Comparison of ENCODE assay signal across 20 cellular contexts in genomic region chr22:17536269-17536668, GRCh38. TPM values are rescaled to one million over a fixed set of nuclear protein-coding genes. Genes with fewer than 3 reads are reported as not detected.
DNase-seq lines count a peak whose midpoint lies in the region; ATAC-seq and TF ChIP-seq lines count a peak whose summit lies in the region.
"Had no signal": no experiment of that assay in that cellular context is flagged by ENCODE, and none has a peak within 500 bp of the region (broad histone marks: within the 10 kb centered on the region; RNA-seq: fewer than 3 reads in every experiment).

No MANE protein-coding gene starts in this region.

- no peak overlapping the region for H3K4me3 ChIP-seq in astrocyte of the cerebellum (ENCODE audit: low read depth, low read length)
- H3K4me3 ChIP-seq in subcutaneous abdominal adipose tissue (ENCODE audit: low read depth in 1 of 5, low read length in 5 of 5): no peak overlapping the region
- no peak overlapping the region for H3K4me3 ChIP-seq in PC-9

- intact Hi-C loops in CD14-positive monocyte (cut with micrococcal nuclease): no loop called here
- intact Hi-C loops in PC-9 (cut with micrococcal nuclease; ENCODE audit: unreplicated experiment): no loop called here

- peaks cover under 1 to 9% (median 6%) of the 10 kb centered on the region in 3 donors for H3K27me3 Mint-ChIP-seq in CD14-positive monocyte (ENCODE audit: low read depth in 3 of 3)
- H3K27me3 Mint-ChIP-seq: IgD-negative memory B cell, memory B cell, progenitor cell of endocrine pancreas had no signal

- POLR2A ChIA-PET in PC-9 (lab: Charles Lee; ENCODE audit: unreplicated experiment): no interaction called here

- H3K9me3 ChIP-seq in subcutaneous abdominal adipose tissue (ENCODE audit: control insufficient read depth in 5 of 5, low read length in 5 of 5): no peaks in the 10 kb centered on the region
- H3K9me3 ChIP-seq in PC-9 (ENCODE audit: insufficient read depth, low read depth): no peaks in the 10 kb centered on the region

- no peaks in the 10 kb centered on the region for H4K20me1 ChIP-seq in PC-9 (ENCODE audit: insufficient read depth)

- no peaks in the 10 kb centered on the region for H3F3A ChIP-seq in PC-9 (ENCODE audit: insufficient read depth, low read depth)

- no peaks in the 10 kb centered on the region for H3K4me1 Mint-ChIP-seq in CD14-positive monocyte
- H3K4me1 Mint-ChIP-seq: central memory CD8-positive, alpha-beta T cell; IgD-negative memory B cell; memory B cell had no signal

- no peaks in the 10 kb centered on the region for H3K9me2 ChIP-seq in PC-9 (ENCODE audit: insufficient read depth)

- TF ChIP-seq CTCF in astrocyte of the cerebellum (IDR thresholded peaks at IDR 0.05; ENCODE audit: low read depth, low read length, missing control alignments) (no peak), CD14-positive monocyte (IDR thresholded peaks at IDR 0.05) (no peak), PC-9 (conservative IDR thresholded peaks at IDR 0.05) (no peak)

- no peak overlapping the region for H3K4me3 Mint-ChIP-seq in CD14-positive monocyte
- H3K4me3 Mint-ChIP-seq: activated CD8-positive, alpha-beta T cell treated with anti-CD3 and anti-CD28 coated beads, Interleukin-2, amount 10 ng/mL, durations not matched to agents 7 days and 5 days; central memory CD8-positive, alpha-beta T cell; IgD-negative memory B cell; memory B cell had no signal

- peaks cover 0 to 7% of the 10 kb centered on the region in 2 donors for H3K36me3 Mint-ChIP-seq in CD14-positive monocyte
- H3K36me3 Mint-ChIP-seq: IgD-negative memory B cell, memory B cell had no signal

- no peak overlapping the region for H2AFZ ChIP-seq in PC-9

- ATAC-seq in HG03571 (IDR thresholded peaks at IDR 0.05; ENCODE audit: unreplicated experiment): no peak
- ATAC-seq: activated CD8-positive, alpha-beta T cell treated with anti-CD3 and anti-CD28 coated beads, Interleukin-2, amount 10 ng/mL, durations not matched to agents 7 days and 5 days had no signal

- H3K36me3 ChIP-seq in subcutaneous abdominal adipose tissue (ENCODE audit: control insufficient read depth in 5 of 5, insufficient read depth in 5 of 5, low read length in 5 of 5) (no peaks in the 10 kb centered on the region), PC-9 (ENCODE audit: low read depth) (no peaks in the 10 kb centered on the region)

- H3K27ac Mint-ChIP-seq in CD14-positive monocyte: no peak overlapping the region
- H3K27ac Mint-ChIP-seq: activated CD8-positive, alpha-beta T cell treated with anti-CD3 and anti-CD28 coated beads, Interleukin-2, amount 10 ng/mL, durations not matched to agents 7 days and 5 days; IgD-negative memory B cell; memory B cell had no signal

- H3K9ac ChIP-seq in subcutaneous abdominal adipose tissue (ENCODE audit: low read length in 5 of 5): no peak overlapping the region

- H3K9me3 Mint-ChIP-seq in CD14-positive monocyte: no peaks in the 10 kb centered on the region
- H3K9me3 Mint-ChIP-seq: central memory CD8-positive, alpha-beta T cell; IgD-negative memory B cell; memory B cell had no signal

- H3K4me2 ChIP-seq in PC-9: no peak overlapping the region

- DNase-seq in GM03348 (ENCODE audit: low spot score) (peak; percentile 27), astrocyte of the cerebellum (ENCODE audit: low read depth) (peak; percentile 4), hypothalamus (lab: John Stamatoyannopoulos, UW) (peak in 39 of 51 donors; percentile 2 to 72 (median 54)), CD14-positive monocyte (ENCODE audit: low spot score) (no peak), PC-9 (no peak), T-helper 2 cell (no peak)
- DNase-seq: activated CD8-positive, alpha-beta T cell treated with anti-CD3 and anti-CD28 coated beads, Interleukin-2, amount 10 ng/mL, durations not matched to agents 7 days and 5 days; activated naive CD4-positive, alpha-beta T cell; NCI-H146; NCI-H774; T1000 had no signal

- in situ Hi-C loops in astrocyte of the cerebellum (cut with HindIII; ENCODE audit: low sequenced_read_pairs): no loop called here

- peaks cover 0 to 12% (median 7%) of the 10 kb centered on the region in 5 donors for H3K4me1 ChIP-seq in subcutaneous abdominal adipose tissue (ENCODE audit: control insufficient read depth in 5 of 5, insufficient read depth in 5 of 5, low read length in 5 of 5)
- H3K4me1 ChIP-seq in PC-9 (replicated peaks; ENCODE audit: insufficient read depth): no peaks in the 10 kb centered on the region

- no peaks in the 10 kb centered on the region for H3K27me3 ChIP-seq in subcutaneous abdominal adipose tissue (ENCODE audit: control insufficient read depth in 5 of 5, insufficient read depth in 4 of 5, low read length in 5 of 5)
- H3K27me3 ChIP-seq in PC-9 (ENCODE audit: insufficient read depth, low read depth): peaks cover 11% of the 10 kb centered on the region; the same call in 1 of the 2 replicates

- BruUV-seq in PC-9 (replicated peaks; lab: Mats Ljungman, UMichigan): no TSS peak

- H3K27ac ChIP-seq in subcutaneous abdominal adipose tissue (ENCODE audit: low read depth, low read length): peak overlapping the region; percentile 51
- no peak overlapping the region for H3K27ac ChIP-seq in PC-9
- H3K27ac ChIP-seq: C4-2B, RWPE1 had no signal

- CTCF ChIA-PET in PC-9 (lab: Charles Lee): no interaction called here

- no peaks in the 10 kb centered on the region for H3K79me2 ChIP-seq in PC-9 (ENCODE audit: low read depth)

RNA-seq across cellular contexts. Expression of gene SLC25A18, which starts 27.0 kb away (rescaled TPM):
- polyA plus RNA-seq in CD14-positive monocyte: under 1 TPM; 0.10 to 0.11 TPM
- 0.48 and 0.57 TPM in 2 replicates for total RNA-seq in PC-9 (2021)
- total RNA-seq: activated CD8-positive, alpha-beta T cell treated with anti-CD3 and anti-CD28 coated beads, Interleukin-2, amount 10 ng/mL, durations not matched to agents 7 days and 5 days; epithelial cell of proximal tubule had no signal
- polyA plus RNA-seq: IgD-negative memory B cell had no signal

Comparison
In these comparisons a context has a peak if more than half of its experiments do, and no peak if none do; other contexts are left out.
1. DNase-seq: peak in GM03348 (single experiment), astrocyte of the cerebellum (single experiment) and hypothalamus (39 of 51); none in CD14-positive monocyte (single experiment), PC-9 (0 of 2) and T-helper 2 cell (0 of 5).